In genomic region chr17:21677911-21678310, GRCh38 we compare ENCODE assay signal across 21 cellular contexts. TPM values are rescaled to one million over a fixed set of nuclear protein-coding genes. Genes with fewer than 3 reads are reported as not detected.
"Had no signal": no experiment of that assay in that cellular context is flagged by ENCODE, and none has a peak within 500 bp of the region (broad histone marks: within the 10 kb centered on the region; RNA-seq: fewer than 3 reads in every experiment).

No MANE protein-coding gene starts in this region.

- H3K4me1 Mint-ChIP-seq: activated CD4-positive, alpha-beta memory T cell treated with anti-CD3 and anti-CD28 coated beads, Interleukin-2, amount 10 ng/mL, durations not matched to agents 7 days and 5 days had no signal

- H3K4me3 ChIP-seq: body of pancreas, gastrocnemius medialis, heart left ventricle, left ventricle myocardium inferior, psoas muscle, stomach had no signal

- H3K36me3 ChIP-seq: gastrocnemius medialis, heart left ventricle, left ventricle myocardium inferior, stomach had no signal

- H3K4me3 Mint-ChIP-seq: activated CD4-positive, alpha-beta memory T cell treated with anti-CD3 and anti-CD28 coated beads, Interleukin-2, amount 10 ng/mL, durations not matched to agents 7 days and 5 days; activated naive CD8-positive, alpha-beta T cell; stimulated activated effector memory CD8-positive, alpha-beta T cell treated with anti-CD3 and anti-CD28 coated beads, Interleukin-12 subunit alpha, Interleukin-12 subunit beta, amount 100 ng/mL, for 72 hours; type B pancreatic cell had no signal

- H3K27ac ChIP-seq: body of pancreas, gastrocnemius medialis, heart left ventricle, left ventricle myocardium inferior, psoas muscle, stomach, testis had no signal

- H3K9me3 ChIP-seq: body of pancreas, gastrocnemius medialis, heart left ventricle, left ventricle myocardium inferior, psoas muscle, testis had no signal

- H3K27me3 ChIP-seq: body of pancreas, gastrocnemius medialis, testis had no signal

- DNase-seq: activated CD4-positive, alpha-beta memory T cell treated with anti-CD3 and anti-CD28 coated beads, Interleukin-2, amount 10 ng/mL, durations not matched to agents 7 days and 5 days; activated CD4-positive, CD25-positive, alpha-beta regulatory T cell; erythroblast; gastrocnemius medialis; left ventricle myocardium inferior; mammary epithelial cell; small intestine; stimulated activated CD4-positive, alpha-beta T cell treated with anti-CD3 and anti-CD28 coated beads, Interleukin-4, amount 100 ng/mL, for 1 hour; stomach had no signal

- H3K27me3 Mint-ChIP-seq: activated CD4-positive, alpha-beta memory T cell treated with anti-CD3 and anti-CD28 coated beads, Interleukin-2, amount 10 ng/mL, durations not matched to agents 7 days and 5 days; type B pancreatic cell had no signal

- H3K36me3 Mint-ChIP-seq: activated naive CD8-positive, alpha-beta T cell; stimulated activated effector memory CD8-positive, alpha-beta T cell treated with anti-CD3 and anti-CD28 coated beads, Interleukin-12 subunit alpha, Interleukin-12 subunit beta, amount 100 ng/mL, for 72 hours had no signal

- H3K4me1 ChIP-seq: body of pancreas, gastrocnemius medialis, heart left ventricle, left ventricle myocardium inferior, psoas muscle, stomach, testis had no signal

- H3K27ac Mint-ChIP-seq: activated CD4-positive, alpha-beta memory T cell treated with anti-CD3 and anti-CD28 coated beads, Interleukin-2, amount 10 ng/mL, durations not matched to agents 7 days and 5 days; activated naive CD8-positive, alpha-beta T cell; stimulated activated effector memory CD8-positive, alpha-beta T cell treated with anti-CD3 and anti-CD28 coated beads, Interleukin-12 subunit alpha, Interleukin-12 subunit beta, amount 100 ng/mL, for 72 hours; type B pancreatic cell had no signal

RNA-seq across cellular contexts. Expression of gene KCNJ18, which starts 14.4 kb away (rescaled TPM):
- total RNA-seq: activated CD4-positive, alpha-beta memory T cell treated with anti-CD3 and anti-CD28 coated beads, Interleukin-2, amount 10 ng/mL, durations not matched to agents 7 days and 5 days; body of pancreas; gastrocnemius medialis; heart left ventricle; kidney epithelial cell; left ventricle myocardium inferior; mammary epithelial cell; osteocyte; psoas muscle; right cardiac atrium; stomach; T-helper 2 cell treated with Interferon-gamma antibody and Interleukin-4, amounts not matched to agents 100 ng/mL and 5 ng/mL, for 36 hours had no signal
- polyA plus RNA-seq: heart left ventricle, mammary epithelial cell, neural cell, right cardiac atrium, small intestine, stomach had no signal
